19 cellular contexts compared by ENCODE assay signal in the genomic region with DNA sequence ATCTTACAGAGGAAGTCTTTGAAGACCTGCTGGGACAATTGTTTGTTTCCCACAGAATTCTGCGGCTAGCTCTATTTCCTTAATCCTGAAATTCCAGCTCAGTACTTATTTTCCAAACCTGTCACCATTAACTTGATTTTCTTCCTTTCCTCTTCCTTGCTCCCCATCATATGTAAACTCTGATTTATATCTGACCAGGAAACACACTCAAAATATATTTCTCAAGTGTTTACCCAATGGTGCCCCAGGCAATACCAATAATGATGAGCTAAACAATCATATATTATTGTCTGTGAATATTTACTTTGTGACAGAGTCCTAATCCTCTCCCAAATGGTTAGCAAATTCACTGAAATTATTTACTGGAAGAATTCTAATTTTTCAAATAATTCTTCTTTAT.
"Had no signal": no experiment of that assay in that cellular context is flagged by ENCODE, and none has a peak within 500 bp of the region (broad histone marks: within the 10 kb centered on the region; RNA-seq: fewer than 3 reads in every experiment).

No MANE protein-coding gene starts in this region.

- H3K9me3 ChIP-seq: gastrocnemius medialis, mucosa of descending colon, neutrophil, psoas muscle, uterus had no signal

- H3K36me3 ChIP-seq: esophagus muscularis mucosa, gastrocnemius medialis, heart right ventricle, neutrophil, spleen, stomach, uterus had no signal

- H3K4me3 ChIP-seq: dorsolateral prefrontal cortex, esophagus muscularis mucosa, gastrocnemius medialis, heart right ventricle, mucosa of descending colon, psoas muscle, spleen, stomach, uterus had no signal

- DNase-seq: cortex of kidney; dorsolateral prefrontal cortex; effector CD8-positive, alpha-beta T cell; gastrocnemius medialis; heart right ventricle; hypothalamus; kidney glomerular epithelial cell; mucosa of descending colon; naive thymus-derived CD8-positive, alpha-beta T cell; psoas muscle; spleen; stimulated activated naive CD4-positive, alpha-beta T cell; stomach; substantia nigra; trophoblast cell; uterus had no signal

- H3K27ac ChIP-seq: dorsolateral prefrontal cortex, epithelial cell of prostate, esophagus muscularis mucosa, gastrocnemius medialis, heart right ventricle, neutrophil, psoas muscle, spleen, stomach, uterus had no signal
